Comparison of ENCODE assay signal across 1 cellular context in genomic region chr1:21255284-21255942, GRCh38.
A peak's percentile ranks its signal among the peaks of the same experiment; 100 is the strongest.
TF ChIP-seq lines count a peak whose summit lies in the region.

No MANE protein-coding gene starts in this region.

TF ChIP-seq in HepG2, 621 proteins besides CTCF, POLR2A, EP300 and RAD21 (continued from another document and continues in another):
- TF ChIP-seq GATAD2A (CRISPR knock-in tag; IDR thresholded peaks at IDR 0.05) = peak; percentile 41; the same call in 1 of the 2 replicates
- no peak for TF ChIP-seq CSRNP1 (CRISPR knock-in tag; IDR thresholded peaks at IDR 0.05)
- no peak for TF ChIP-seq GATAD1 (CRISPR knock-in tag; IDR thresholded peaks at IDR 0.05)
- TF ChIP-seq ZNF251 (CRISPR knock-in tag; IDR thresholded peaks at IDR 0.05) = no peak
- no peak for TF ChIP-seq ZNF776 (CRISPR knock-in tag; IDR thresholded peaks at IDR 0.05)
- TF ChIP-seq ZNF138 (CRISPR knock-in tag; IDR thresholded peaks at IDR 0.05; ENCODE audit: low read depth) = no peak
- TF ChIP-seq KLF16 (CRISPR knock-in tag; IDR thresholded peaks at IDR 0.05) = no peak
- no peak for TF ChIP-seq PAF1 (CRISPR knock-in tag; IDR thresholded peaks at IDR 0.05)
- TF ChIP-seq THAP7 (CRISPR knock-in tag; IDR thresholded peaks at IDR 0.05) = no peak
- no peak for TF ChIP-seq ZBTB8A (CRISPR knock-in tag; IDR thresholded peaks at IDR 0.05; ENCODE audit: borderline replicate concordance, low read depth)
- no peak for TF ChIP-seq CREM (IDR thresholded peaks at IDR 0.05)
- no peak for TF ChIP-seq CREM (CRISPR knock-in tag; IDR thresholded peaks at IDR 0.05)
- TF ChIP-seq MTF2 (CRISPR knock-in tag; IDR thresholded peaks at IDR 0.05; ENCODE audit: borderline replicate concordance) = no peak
- TF ChIP-seq SNAPC2 (CRISPR knock-in tag; IDR thresholded peaks at IDR 0.05) = no peak
- no peak for TF ChIP-seq RBM39 (IDR thresholded peaks at IDR 0.05; ENCODE audit: low read depth, low read length, poor library complexity, severe bottlenecking)
- TF ChIP-seq ZNF609 (CRISPR knock-in tag; IDR thresholded peaks at IDR 0.05; ENCODE audit: borderline replicate concordance) = no peak
- no peak for TF ChIP-seq ZBTB1 (CRISPR knock-in tag; IDR thresholded peaks at IDR 0.05; ENCODE audit: borderline replicate concordance)
- TF ChIP-seq NFIB (CRISPR knock-in tag; IDR thresholded peaks at IDR 0.05; ENCODE audit: borderline replicate concordance) = no peak
- no peak for TF ChIP-seq ZSCAN22 (CRISPR knock-in tag; IDR thresholded peaks at IDR 0.05)
- TF ChIP-seq ZNF30 (CRISPR knock-in tag; IDR thresholded peaks at IDR 0.05) = no peak
- no peak for TF ChIP-seq AFF4 (CRISPR knock-in tag; IDR thresholded peaks at IDR 0.05)
- no peak for TF ChIP-seq ARNT2 (CRISPR knock-in tag; IDR thresholded peaks at IDR 0.05; ENCODE audit: low read depth)
- peak; percentile 33 for TF ChIP-seq ZFP91 (CRISPR knock-in tag; IDR thresholded peaks at IDR 0.05; ENCODE audit: borderline replicate concordance)
- TF ChIP-seq SUZ12 (IDR thresholded peaks at IDR 0.05; ENCODE audit: low read depth, low read length) = no peak
- peak; percentile 90 for TF ChIP-seq ZNF629 (CRISPR knock-in tag; conservative IDR thresholded peaks at IDR 0.05)
- no peak for TF ChIP-seq RNF219 (CRISPR knock-in tag; IDR thresholded peaks at IDR 0.05)
- no peak; the same call in 1 of the 2 replicates for TF ChIP-seq NFKB2 (CRISPR knock-in tag; IDR thresholded peaks at IDR 0.05; ENCODE audit: borderline replicate concordance)
- no peak for TF ChIP-seq FOXC1 (CRISPR knock-in tag; IDR thresholded peaks at IDR 0.05; ENCODE audit: borderline replicate concordance)
- TF ChIP-seq ZNF646 (CRISPR knock-in tag; IDR thresholded peaks at IDR 0.05) = no peak
- TF ChIP-seq CERS6 (CRISPR knock-in tag; IDR thresholded peaks at IDR 0.05) = no peak
- TF ChIP-seq TEAD3 (CRISPR knock-in tag; optimal IDR thresholded peaks at IDR 0.05; ENCODE audit: borderline replicate concordance) = no peak
- TF ChIP-seq JUND (CRISPR knock-in tag; IDR thresholded peaks at IDR 0.05) = no peak
